ENCODE assay signal across 9 cellular contexts in the genomic region with DNA sequence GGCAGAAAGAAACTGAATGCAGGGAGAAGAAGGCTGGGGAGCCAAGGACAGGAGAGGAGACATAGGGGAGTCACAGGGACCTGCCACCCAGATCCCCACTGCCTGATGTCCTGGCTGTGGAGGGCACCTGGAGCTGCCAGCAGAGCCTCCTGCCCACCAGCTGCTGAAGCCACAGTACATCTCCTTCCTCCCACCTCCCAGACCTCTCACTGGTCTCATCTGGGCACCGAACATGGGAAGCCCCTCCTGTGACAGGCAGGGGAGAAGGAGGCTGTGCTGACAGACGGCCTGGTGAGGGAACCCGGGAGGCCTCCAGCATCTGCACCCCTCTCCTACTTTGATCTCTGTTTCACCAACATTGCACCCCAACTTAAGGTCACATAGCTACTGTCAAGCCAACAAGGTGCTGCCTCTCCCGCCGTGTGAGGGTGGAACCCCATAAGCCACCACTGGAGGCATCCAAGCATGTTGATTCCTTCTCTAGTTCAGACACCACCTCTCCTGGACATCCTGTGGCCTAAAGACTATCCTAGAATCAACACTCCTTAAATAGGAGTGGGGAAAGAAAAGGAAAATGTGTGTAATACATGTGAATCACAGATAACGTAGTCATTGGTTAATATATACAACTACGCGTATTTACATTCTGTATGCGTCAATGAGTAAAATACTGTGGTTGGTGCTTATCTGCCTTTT. TPM values are rescaled to one million over a fixed set of nuclear protein-coding genes. Genes with fewer than 3 reads are reported as not detected.
DNase-seq lines count a peak whose midpoint lies in the region; ATAC-seq, FAIRE-seq and TF ChIP-seq lines count a peak whose summit lies in the region.
"Had no signal": no experiment of that assay in that cellular context is flagged by ENCODE, and none has a peak within 500 bp of the region (broad histone marks: within the 10 kb centered on the region; RNA-seq: fewer than 3 reads in every experiment).

No MANE protein-coding gene starts in this region.

- no peaks in the 10 kb centered on the region for H3K36me3 ChIP-seq in upper lobe of right lung

- peak overlapping the region; percentile 83 for H3K4me3 ChIP-seq in upper lobe of right lung

- peak overlapping the region; percentile 85 to 94 (median 92) for H3K4me3 Mint-ChIP-seq in immature natural killer cell

- intact Hi-C loops in upper lobe of right lung (cut with DNase I): no loop called here

- TF ChIP-seq CTCF in upper lobe of right lung (IDR thresholded peaks at IDR 0.05): no peak

- peaks cover 20 to 37% (median 29%) of the 10 kb centered on the region in 3 donors for H3K27me3 Mint-ChIP-seq in immature natural killer cell (ENCODE audit: low read depth in 3 of 3)

- H3K4me1 ChIP-seq in upper lobe of right lung: peaks cover 67% of the 10 kb centered on the region

- ATAC-seq in upper lobe of right lung (no peak), GM21723 (IDR thresholded peaks at IDR 0.05; ENCODE audit: unreplicated experiment) (no peak)

- H3K9me3 ChIP-seq in upper lobe of right lung: no peaks in the 10 kb centered on the region

- peak; percentile 56 for DNase-seq in stimulated activated CD4-positive, alpha-beta T cell treated with anti-CD3 and anti-CD28 coated beads, Interleukin-1b, Interleukin-23, amount 100 ng/mL, for 48 hours
- no peak for DNase-seq in stimulated activated CD4-positive, alpha-beta T cell treated with anti-CD3 and anti-CD28 coated beads, Interleukin-2, amount 100 ng/mL, for 48 hours
- peak; percentile 69 for DNase-seq in activated CD8-positive, alpha-beta memory T cell treated with anti-CD3 and anti-CD28 coated beads for 24 hours
- DNase-seq in immature natural killer cell (peak in 1 of 3 donors; percentile 30), upper lobe of right lung (no peak), frontal cortex (ENCODE audit: low spot score in 2 of 2) (no peak), DMS 273 (lab: John Stamatoyannopoulos, UW; ENCODE audit: unreplicated experiment) (no peak)

- peak overlapping the region; percentile 93 to 100 (median 98) for H3K27ac Mint-ChIP-seq in immature natural killer cell

- H3K4me1 Mint-ChIP-seq in immature natural killer cell: peaks cover 76% of the 10 kb centered on the region in 2 donors

- no peaks in the 10 kb centered on the region for H3K27me3 ChIP-seq in upper lobe of right lung

- no peaks in the 10 kb centered on the region for H3K9me3 Mint-ChIP-seq in immature natural killer cell

- peaks cover 0 to 13% (median 8%) of the 10 kb centered on the region in 3 donors for H3K36me3 Mint-ChIP-seq in immature natural killer cell

- no peak for FAIRE-seq in frontal cortex (lab: Jason Lieb, UNC)
- FAIRE-seq: G401.6 had no signal

- H3K27ac ChIP-seq in upper lobe of right lung: peak overlapping the region; percentile 93

RNA-seq across cellular contexts. Expression of a gene that starts 3.6 kb away (rescaled TPM):
- polyA plus RNA-seq in immature natural killer cell: 10 to 100 TPM; 46.5 to 51.4 (median 49.9) TPM
- total RNA-seq in upper lobe of right lung (88.6 TPM), frontal cortex (4.5 TPM)

RNA-seq across cellular contexts. Expression of a gene that starts 4.6 kb away (rescaled TPM):
- 10 to 100 TPM; 13.7 to 27.4 (median 27.4) TPM for polyA plus RNA-seq in immature natural killer cell
- 5.3 TPM for total RNA-seq in upper lobe of right lung
- total RNA-seq in frontal cortex: 9.8 TPM

RNA-seq across cellular contexts. Expression of a gene that starts 6.9 kb away (rescaled TPM):
- 10 to 100 TPM in 1 of 3 donors, 1 to 10 TPM in 2; 5.6 to 12.4 (median 7.3) TPM for polyA plus RNA-seq in immature natural killer cell
- total RNA-seq in upper lobe of right lung: 19.3 TPM
- total RNA-seq in frontal cortex: 4.9 TPM

RNA-seq across cellular contexts. Expression of a gene that starts 21.8 kb away (rescaled TPM):
- 10 to 100 TPM in 2 of 3 donors, 1 to 10 TPM in 1; 9.7 to 22.5 (median 11.6) TPM for polyA plus RNA-seq in immature natural killer cell
- 31.8 TPM for total RNA-seq in upper lobe of right lung
- 30.6 TPM for total RNA-seq in frontal cortex

Comparison
In these comparisons a context has a peak if more than half of its experiments do, and no peak if none do; other contexts are left out.
1. DNase-seq: peak in stimulated activated CD4-positive, alpha-beta T cell treated with anti-CD3 and anti-CD28 coated beads, Interleukin-1b, Interleukin-23, amount 100 ng/mL, for 48 hours (single experiment) and activated CD8-positive, alpha-beta memory T cell treated with anti-CD3 and anti-CD28 coated beads for 24 hours (single experiment); none in stimulated activated CD4-positive, alpha-beta T cell treated with anti-CD3 and anti-CD28 coated beads, Interleukin-2, amount 100 ng/mL, for 48 hours (0 of 2), upper lobe of right lung (single experiment), frontal cortex (0 of 2) and DMS 273 (single experiment).
2. RNA of a gene that starts 3.6 kb away (total RNA-seq): 88.6 TPM in upper lobe of right lung (single experiment); 4.5 TPM in frontal cortex (single experiment); every median in the first group is over 10 times any median in the second.